Comparison of ENCODE assay signal across 9 cellular contexts in the genomic region with DNA sequence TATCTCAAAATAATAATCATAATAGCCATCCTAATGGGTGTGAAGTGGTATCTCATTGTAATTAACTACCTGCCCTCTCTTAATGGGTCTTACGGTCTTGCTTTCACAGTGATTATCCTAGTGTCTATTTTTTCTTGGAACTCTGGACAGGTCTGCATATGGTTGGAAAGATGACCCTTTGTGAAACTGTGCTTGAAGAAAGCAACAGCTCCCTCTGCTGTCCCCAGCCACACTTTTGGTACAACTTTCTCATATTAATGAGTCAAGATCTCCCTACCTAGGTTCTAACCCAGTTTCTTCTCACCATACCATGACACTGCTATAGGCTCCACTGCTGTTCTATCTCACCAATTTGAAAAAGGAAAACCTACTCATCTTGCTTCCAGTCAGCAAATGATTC. TPM values are rescaled to one million over a fixed set of nuclear protein-coding genes. Genes with fewer than 3 reads are reported as not detected.
A peak's percentile ranks its signal among the peaks of the same experiment; 100 is the strongest.
DNase-seq lines count a peak whose midpoint lies in the region; ATAC-seq and TF ChIP-seq lines count a peak whose summit lies in the region.
"Had no signal": no experiment of that assay in that cellular context is flagged by ENCODE, and none has a peak within 500 bp of the region (broad histone marks: within the 10 kb centered on the region; RNA-seq: fewer than 3 reads in every experiment).

No MANE protein-coding gene starts in this region.

- H3K27ac Mint-ChIP-seq in activated naive CD4-positive, alpha-beta T cell treated with anti-CD3 and anti-CD28 coated beads for 36 hours: no peak overlapping the region
- no peak overlapping the region for H3K27ac Mint-ChIP-seq in activated naive CD4-positive, alpha-beta T cell treated with anti-CD3 and anti-CD28 coated beads, Interleukin-2, amount 50 U/mL, for 72 hours

- H3K4me3 ChIP-seq in epithelial cell of esophagus (ENCODE audit: low read length): no peak overlapping the region
- no peak overlapping the region for H3K4me3 ChIP-seq in tibial artery

- CTCF ChIA-PET in activated naive CD4-positive, alpha-beta T cell treated with anti-CD3 and anti-CD28 coated beads for 36 hours (lab: Charles Lee): interaction anchor here (1.2 kb wide), 1 partner anchor 241 kb away, joined by 3 read pairs; no protein-coding TSS in a partner anchor

- no peak overlapping the region for H3K4me3 Mint-ChIP-seq in activated naive CD4-positive, alpha-beta T cell treated with anti-CD3 and anti-CD28 coated beads for 36 hours

- no peaks in the 10 kb centered on the region for H3K4me1 Mint-ChIP-seq in activated naive CD4-positive, alpha-beta T cell treated with anti-CD3 and anti-CD28 coated beads for 36 hours (ENCODE audit: low read depth)

- no peaks in the 10 kb centered on the region for H3K27me3 ChIP-seq in tibial artery

- no peaks in the 10 kb centered on the region for H3K9me3 Mint-ChIP-seq in activated naive CD4-positive, alpha-beta T cell treated with anti-CD3 and anti-CD28 coated beads for 36 hours
- no peaks in the 10 kb centered on the region for H3K9me3 Mint-ChIP-seq in activated naive CD4-positive, alpha-beta T cell treated with anti-CD3 and anti-CD28 coated beads, Interleukin-2, amount 50 U/mL, for 72 hours

- DNase-seq in activated naive CD4-positive, alpha-beta T cell treated with anti-CD3 and anti-CD28 coated beads for 36 hours: peak; percentile 5
- no peak for DNase-seq in activated naive CD4-positive, alpha-beta T cell treated with anti-CD3 and anti-CD28 coated beads, Interleukin-2, amount 50 U/mL, for 72 hours (ENCODE audit: low spot score in 2 of 2)
- DNase-seq in NCI-H69 (lab: John Stamatoyannopoulos, UW): peak; percentile 2
- peak; percentile 43 for DNase-seq in epithelial cell of esophagus (ENCODE audit: low read depth)
- peak; percentile 17 for DNase-seq in superior temporal gyrus (ENCODE audit: extremely low spot score)
- DNase-seq in tibial artery: no peak

- intact Hi-C loops in activated naive CD4-positive, alpha-beta T cell treated with anti-CD3 and anti-CD28 coated beads for 36 hours (cut with micrococcal nuclease): loop anchor here (10.0 kb wide), 1 partner anchor 241 kb away; no protein-coding TSS in a partner anchor
- intact Hi-C loops in tibial artery (cut with DNase I; ENCODE audit: low total_unique reads): no loop called here

- H3K36me3 Mint-ChIP-seq in activated naive CD4-positive, alpha-beta T cell treated with anti-CD3 and anti-CD28 coated beads for 36 hours (ENCODE audit: low read depth): no peaks in the 10 kb centered on the region
- no peaks in the 10 kb centered on the region for H3K36me3 Mint-ChIP-seq in activated naive CD4-positive, alpha-beta T cell treated with anti-CD3 and anti-CD28 coated beads, Interleukin-2, amount 50 U/mL, for 72 hours

- H3K27me3 Mint-ChIP-seq in activated naive CD4-positive, alpha-beta T cell treated with anti-CD3 and anti-CD28 coated beads for 36 hours (ENCODE audit: low read depth): no peaks in the 10 kb centered on the region

- H3K27ac ChIP-seq in tibial artery: no peak overlapping the region

- H3K9me3 ChIP-seq in tibial artery: no peaks in the 10 kb centered on the region

- TF ChIP-seq CTCF in epithelial cell of esophagus (IDR thresholded peaks at IDR 0.05; ENCODE audit: insufficient read depth, low read depth, low read length, missing control alignments): peak; percentile 51
- TF ChIP-seq CTCF in tibial artery (IDR thresholded peaks at IDR 0.05): no peak

- no peaks in the 10 kb centered on the region for H3K36me3 ChIP-seq in tibial artery

- no peaks in the 10 kb centered on the region for H3K4me1 ChIP-seq in tibial artery

- ATAC-seq in activated naive CD4-positive, alpha-beta T cell treated with anti-CD3 and anti-CD28 coated beads, Interleukin-2, amount 50 U/mL, for 72 hours: no peak
- ATAC-seq in GM21390 (IDR thresholded peaks at IDR 0.05; ENCODE audit: unreplicated experiment) (no peak), GM21786 (IDR thresholded peaks at IDR 0.05; ENCODE audit: unreplicated experiment) (no peak)

RNA-seq across cellular contexts. Expression of gene TFDP3, which starts 2.4 kb away (rescaled TPM):
- not detected for total RNA-seq in activated naive CD4-positive, alpha-beta T cell treated with anti-CD3 and anti-CD28 coated beads for 36 hours
- under 1 TPM in 1 of 2 donors, not detected in 1; 0.14 TPM for total RNA-seq in activated naive CD4-positive, alpha-beta T cell treated with anti-CD3 and anti-CD28 coated beads, Interleukin-2, amount 50 U/mL, for 72 hours
- total RNA-seq: myocyte had no signal

Comparison
In these comparisons a context has a peak if more than half of its experiments do, and no peak if none do; other contexts are left out.
1. DNase-seq: peak in activated naive CD4-positive, alpha-beta T cell treated with anti-CD3 and anti-CD28 coated beads for 36 hours (single experiment), NCI-H69 (single experiment), epithelial cell of esophagus (single experiment) and superior temporal gyrus (single experiment); none in activated naive CD4-positive, alpha-beta T cell treated with anti-CD3 and anti-CD28 coated beads, Interleukin-2, amount 50 U/mL, for 72 hours (0 of 2) and tibial artery (0 of 2).